ENCODE assay signal across 9 cellular contexts in genomic region chrX:74422029-74422352, GRCh38. TPM values are rescaled to one million over a fixed set of nuclear protein-coding genes. Genes with fewer than 3 reads are reported as not detected.
DNase-seq lines count a peak whose midpoint lies in the region; ATAC-seq and TF ChIP-seq lines count a peak whose summit lies in the region.
"Had no signal": no experiment of that assay in that cellular context is flagged by ENCODE, and none has a peak within 500 bp of the region (broad histone marks: within the 10 kb centered on the region; RNA-seq: fewer than 3 reads in every experiment).

No MANE protein-coding gene starts in this region.

- WGBS in psoas muscle, 3 donors, result 0 to 30% (median 2%) methylated on average over 5 to 17 of the region's 17 CpGs

- peaks cover 0 to 38% (median 0%) of the 10 kb centered on the region in 3 donors for H3K27me3 ChIP-seq in psoas muscle (ENCODE audit: insufficient read depth in 3 of 3, low read length in 2 of 3)

- H3K9me3 Mint-ChIP-seq in activated T-cell treated with anti-CD3 and anti-CD28 coated beads, Interleukin-2, amount 50 U/mL, for 72 hours, result no peaks in the 10 kb centered on the region
- peaks cover 4% of the 10 kb centered on the region for H3K9me3 Mint-ChIP-seq in glutamatergic neuron (ENCODE audit: unreplicated experiment)

- H3K9ac ChIP-seq in ES-I3 (ENCODE audit: low read depth, low read length), result peak overlapping the region; percentile 61; the same call in 1 of the 2 replicates

- H3K4me1 Mint-ChIP-seq in activated T-cell treated with anti-CD3 and anti-CD28 coated beads, Interleukin-2, amount 50 U/mL, for 72 hours (ENCODE audit: low read depth), result peaks cover 11% of the 10 kb centered on the region
- H3K4me1 Mint-ChIP-seq in glutamatergic neuron (ENCODE audit: low read depth, unreplicated experiment), result peaks cover 2% of the 10 kb centered on the region

- peaks cover 54% of the 10 kb centered on the region for H3K27me3 Mint-ChIP-seq in activated T-cell treated with anti-CD3 and anti-CD28 coated beads, Interleukin-2, amount 50 U/mL, for 72 hours (ENCODE audit: low read depth)
- peaks cover 3% of the 10 kb centered on the region for H3K27me3 Mint-ChIP-seq in glutamatergic neuron (ENCODE audit: unreplicated experiment)

- H3K27ac ChIP-seq in psoas muscle, result peak overlapping the region; percentile 9

- peaks cover 12% of the 10 kb centered on the region for H3K4me1 ChIP-seq in ES-I3 (ENCODE audit: insufficient read depth, low read length)
- H3K4me1 ChIP-seq in psoas muscle, result no peaks in the 10 kb centered on the region

- intact Hi-C loops in psoas muscle (cut with DNase I), result loop anchor here in 1 of 2 donors (5.0 kb wide), 1 partner anchor 110 kb away; no protein-coding TSS in a partner anchor

- TF ChIP-seq CTCF in glutamatergic neuron (IDR thresholded peaks at IDR 0.05; ENCODE audit: partially characterized antibody, unreplicated experiment) (no peak), psoas muscle (IDR thresholded peaks at IDR 0.05) (no peak)

- no peaks in the 10 kb centered on the region for H3K36me3 Mint-ChIP-seq in activated T-cell treated with anti-CD3 and anti-CD28 coated beads, Interleukin-2, amount 50 U/mL, for 72 hours (ENCODE audit: insufficient read depth in 2 of 2)
- H3K36me3 Mint-ChIP-seq in glutamatergic neuron (ENCODE audit: unreplicated experiment), result no peaks in the 10 kb centered on the region

- ATAC-seq in activated T-cell treated with anti-CD3 and anti-CD28 coated beads, Interleukin-2, amount 50 U/mL, for 72 hours (replicated peaks in 1 of 2), result no peak
- no peak for ATAC-seq in psoas muscle
- ATAC-seq in HG03280 (IDR thresholded peaks at IDR 0.05; ENCODE audit: unreplicated experiment), result no peak

- H3K36me3 ChIP-seq in ES-I3 (ENCODE audit: insufficient read depth, low read length) (no peaks in the 10 kb centered on the region), psoas muscle (ENCODE audit: insufficient read depth in 1 of 2, low read depth in 1 of 2) (no peaks in the 10 kb centered on the region)

- H3K4me3 Mint-ChIP-seq in activated T-cell treated with anti-CD3 and anti-CD28 coated beads, Interleukin-2, amount 50 U/mL, for 72 hours, result peak overlapping the region; percentile 73 to 74
- H3K4me3 Mint-ChIP-seq in glutamatergic neuron (ENCODE audit: unreplicated experiment), result peak overlapping the region; percentile 80

- DNase-seq in activated T-cell treated with anti-CD3 and anti-CD28 coated beads, Interleukin-2, amount 50 U/mL, for 72 hours, result no peak
- DNase-seq in glutamatergic neuron (no peak), psoas muscle (peak in 1 of 2 donors; percentile 13), mucosa of gallbladder (ENCODE audit: low spot score) (no peak), pons (ENCODE audit: low spot score) (no peak), OCI-M2 (lab: John Stamatoyannopoulos, UW; ENCODE audit: unreplicated experiment) (no peak)
- DNase-seq: SHP77 treated with DMSO at 0.1 percent for 48 hours had no signal

- H3K4me3 ChIP-seq in psoas muscle, result peak overlapping the region; percentile 73

- no peak overlapping the region for H3K27ac Mint-ChIP-seq in activated T-cell treated with anti-CD3 and anti-CD28 coated beads, Interleukin-2, amount 50 U/mL, for 72 hours
- peak overlapping the region; percentile 72 for H3K27ac Mint-ChIP-seq in glutamatergic neuron (ENCODE audit: unreplicated experiment)

- H3K9me3 ChIP-seq in ES-I3 (ENCODE audit: control insufficient read depth, insufficient read depth, low read length) (no peaks in the 10 kb centered on the region), psoas muscle (no peaks in the 10 kb centered on the region)

RNA-seq across cellular contexts. Expression of gene SLC16A2, which starts 0.7 kb away (rescaled TPM):
- under 1 TPM; 0.30 to 0.36 TPM for total RNA-seq in activated T-cell treated with anti-CD3 and anti-CD28 coated beads, Interleukin-2, amount 50 U/mL, for 72 hours
- 28.7 TPM for total RNA-seq in glutamatergic neuron (ENCODE audit: unreplicated experiment)
- total RNA-seq in psoas muscle, result 1 to 10 TPM; 1.7 to 6.3 (median 3.2) TPM
- polyA plus RNA-seq in psoas muscle, result 1 to 10 TPM in 2 of 3 donors, under 1 TPM in 1; 0.66 to 2.3 (median 1.3) TPM
- 23.2 TPM for total RNA-seq in mucosa of gallbladder
